ENCODE assay signal across 20 cellular contexts in genomic region chr3:192275741-192276355, GRCh38.
"Had no signal": no experiment of that assay in that cellular context is flagged by ENCODE, and none has a peak within 500 bp of the region (broad histone marks: within the 10 kb centered on the region; RNA-seq: fewer than 3 reads in every experiment).

No MANE protein-coding gene starts in this region.

- H3K27ac Mint-ChIP-seq: activated CD8-positive, alpha-beta T cell treated with anti-CD3 and anti-CD28 coated beads for 36 hours; activated naive CD8-positive, alpha-beta T cell treated with anti-CD3 and anti-CD28 coated beads, Interleukin-2, amount 50 U/mL, for 24 hours; activated T-helper 1 cell treated with anti-CD3 and anti-CD28 coated beads, Interleukin-12 subunit alpha, Interleukin-12 subunit beta, Interleukin-2, Interleukin-4 antibody, amounts not matched to agents 30 ng/mL and 10 ng/mL and 1 ng/mL, durations not matched to agents 14 hours and 24 hours and 36 hours; dendritic cell treated with granulocyte-macrophage colony-stimulating factor and Interleukin-4, amounts not matched to agents 40 ng/mL and 50 ng/mL, for 4 days; effector memory CD8-positive, alpha-beta T cell; stimulated activated naive CD8-positive, alpha-beta T cell treated with anti-CD3 and anti-CD28 coated beads, Interleukin-15, Interleukin-2, amounts not matched to agents 100 ng/mL and 50 ng/mL, for 24 hours; T-helper 2 cell treated with Interferon-gamma antibody and Interleukin-4, amounts not matched to agents 5 μg/mL and 100 μg/mL, for 36 hours had no signal

- H3K4me1 Mint-ChIP-seq: activated naive CD8-positive, alpha-beta T cell treated with anti-CD3 and anti-CD28 coated beads, Interleukin-2, amount 50 U/mL, for 24 hours; nephron progenitor cell had no signal

- H3K9me3 Mint-ChIP-seq: activated CD8-positive, alpha-beta T cell treated with anti-CD3 and anti-CD28 coated beads for 36 hours; activated T-helper 1 cell treated with anti-CD3 and anti-CD28 coated beads, Interleukin-12 subunit alpha, Interleukin-12 subunit beta, Interleukin-2, Interleukin-4 antibody, amounts not matched to agents 30 ng/mL and 10 ng/mL and 1 ng/mL, durations not matched to agents 14 hours and 24 hours and 36 hours; dendritic cell treated with granulocyte-macrophage colony-stimulating factor and Interleukin-4, amounts not matched to agents 40 ng/mL and 50 ng/mL, for 4 days; nephron progenitor cell; T-helper 2 cell treated with Interferon-gamma antibody and Interleukin-4, amounts not matched to agents 5 μg/mL and 100 μg/mL, for 36 hours had no signal

- H3K4me3 ChIP-seq: esophagus squamous epithelium, left ventricle myocardium inferior, psoas muscle, sigmoid colon, testis, upper lobe of right lung had no signal

- FAIRE-seq: kidney had no signal

- H3K27me3 ChIP-seq: esophagus squamous epithelium, sigmoid colon, testis, upper lobe of right lung had no signal

- DNase-seq: activated CD8-positive, alpha-beta memory T cell treated with anti-CD3 and anti-CD28 coated beads, Interleukin-2, amount 50 U/mL, for 48 hours; activated CD8-positive, alpha-beta T cell treated with anti-CD3 and anti-CD28 coated beads for 36 hours; activated naive CD4-positive, alpha-beta T cell; activated naive CD8-positive, alpha-beta T cell treated with anti-CD3 and anti-CD28 coated beads, Interleukin-2, amount 50 U/mL, for 24 hours; effector memory CD8-positive, alpha-beta T cell; esophagus squamous epithelium; kidney; left ventricle myocardium inferior; mesendoderm; nephron progenitor cell; psoas muscle; sigmoid colon; stimulated activated CD4-positive, alpha-beta T cell treated with anti-CD3 and anti-CD28 coated beads, Interleukin-4, amount 100 ng/mL, for 24 hours; SW 1271; testis; upper lobe of right lung had no signal

- H3K27ac ChIP-seq: esophagus squamous epithelium, left ventricle myocardium inferior, psoas muscle, sigmoid colon, testis, upper lobe of right lung had no signal

- H3K4me3 Mint-ChIP-seq: activated CD8-positive, alpha-beta T cell treated with anti-CD3 and anti-CD28 coated beads for 36 hours; activated naive CD8-positive, alpha-beta T cell treated with anti-CD3 and anti-CD28 coated beads, Interleukin-2, amount 50 U/mL, for 24 hours; activated T-helper 1 cell treated with anti-CD3 and anti-CD28 coated beads, Interleukin-12 subunit alpha, Interleukin-12 subunit beta, Interleukin-2, Interleukin-4 antibody, amounts not matched to agents 30 ng/mL and 10 ng/mL and 1 ng/mL, durations not matched to agents 14 hours and 24 hours and 36 hours; dendritic cell treated with granulocyte-macrophage colony-stimulating factor and Interleukin-4, amounts not matched to agents 40 ng/mL and 50 ng/mL, for 4 days; effector memory CD8-positive, alpha-beta T cell; nephron progenitor cell; stimulated activated naive CD8-positive, alpha-beta T cell treated with anti-CD3 and anti-CD28 coated beads, Interleukin-15, Interleukin-2, amounts not matched to agents 100 ng/mL and 50 ng/mL, for 24 hours; T-helper 2 cell treated with Interferon-gamma antibody and Interleukin-4, amounts not matched to agents 5 μg/mL and 100 μg/mL, for 36 hours had no signal

- ATAC-seq: activated CD8-positive, alpha-beta T cell treated with anti-CD3 and anti-CD28 coated beads for 36 hours; activated naive CD8-positive, alpha-beta T cell treated with anti-CD3 and anti-CD28 coated beads, Interleukin-2, amount 50 U/mL, for 24 hours; effector memory CD8-positive, alpha-beta T cell; psoas muscle; upper lobe of right lung had no signal

- H3K4me1 ChIP-seq: esophagus squamous epithelium, psoas muscle, sigmoid colon, testis, upper lobe of right lung had no signal

- H3K9me3 ChIP-seq: esophagus squamous epithelium, left ventricle myocardium inferior, psoas muscle, sigmoid colon, testis, upper lobe of right lung had no signal

- H3K36me3 ChIP-seq: esophagus squamous epithelium, left ventricle myocardium inferior, sigmoid colon, upper lobe of right lung had no signal

- H3K27me3 Mint-ChIP-seq: activated CD8-positive, alpha-beta T cell treated with anti-CD3 and anti-CD28 coated beads for 36 hours; activated naive CD8-positive, alpha-beta T cell treated with anti-CD3 and anti-CD28 coated beads, Interleukin-2, amount 50 U/mL, for 24 hours; dendritic cell treated with granulocyte-macrophage colony-stimulating factor and Interleukin-4, amounts not matched to agents 40 ng/mL and 50 ng/mL, for 4 days; effector memory CD8-positive, alpha-beta T cell; stimulated activated naive CD8-positive, alpha-beta T cell treated with anti-CD3 and anti-CD28 coated beads, Interleukin-15, Interleukin-2, amounts not matched to agents 100 ng/mL and 50 ng/mL, for 24 hours had no signal
